ENCODE assay signal across 9 cellular contexts in the genomic region with DNA sequence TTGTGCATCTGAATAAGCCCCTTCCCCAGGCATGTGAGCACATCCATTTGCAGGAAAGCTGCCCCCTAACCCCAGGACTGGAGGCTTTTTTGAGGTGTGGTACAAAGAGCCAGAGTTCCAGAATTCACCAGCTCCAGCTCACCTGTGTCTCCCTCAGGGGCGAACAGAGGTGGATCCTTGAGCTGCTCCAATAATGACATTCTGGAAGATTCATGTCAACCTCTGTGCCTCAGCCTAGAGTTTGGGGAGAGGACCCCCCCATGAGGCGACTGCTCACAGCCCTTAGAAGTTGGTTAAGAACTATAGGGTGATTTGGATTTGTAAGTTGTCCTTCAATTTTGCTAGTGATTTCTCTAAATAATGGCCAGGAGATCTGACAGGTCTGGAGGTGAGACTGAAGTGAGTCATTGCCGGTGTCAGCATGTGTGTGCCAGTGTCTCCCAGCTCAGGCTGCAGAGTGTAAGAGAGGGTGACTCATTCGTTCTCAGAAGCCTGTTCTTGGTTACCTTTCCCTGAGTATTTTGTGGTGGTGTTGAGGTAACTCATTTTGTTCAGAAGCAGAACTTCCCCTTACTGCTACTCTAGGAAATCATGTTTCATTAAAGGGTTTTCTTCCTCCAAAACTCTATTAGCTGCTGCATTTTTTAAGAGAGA.
DNase-seq lines count a peak whose midpoint lies in the region; ATAC-seq and TF ChIP-seq lines count a peak whose summit lies in the region.
"Had no signal": no experiment of that assay in that cellular context is flagged by ENCODE, and none has a peak within 500 bp of the region (broad histone marks: within the 10 kb centered on the region; RNA-seq: fewer than 3 reads in every experiment).

No MANE protein-coding gene starts in this region.

- no peak overlapping the region for H3K4me3 Mint-ChIP-seq in stimulated activated naive B cell treated with anti-CD40 and anti-IgM and Interleukin-4, amounts not matched to agents 10 μg/mL and 1 μg/mL and 100 μg/mL, for 72 hours

- H3F3A ChIP-seq in SU-DHL-6 (ENCODE audit: insufficient read depth) = no peaks in the 10 kb centered on the region

- H3K27ac ChIP-seq in SU-DHL-6 (ENCODE audit: low read depth, low read length) = 0 out of 2 replicates have a peak overlapping the region, but pooled peaks have one; percentile 1
- H3K27ac ChIP-seq: C4-2B had no signal

- H3K27me3 Mint-ChIP-seq in stimulated activated naive B cell treated with anti-CD40 and anti-IgM and Interleukin-4, amounts not matched to agents 10 μg/mL and 1 μg/mL and 100 μg/mL, for 72 hours = peaks cover 30% of the 10 kb centered on the region in 2 donors

- no peaks in the 10 kb centered on the region for H3K79me2 ChIP-seq in SU-DHL-6 (ENCODE audit: insufficient read depth, low read length)

- H3K27ac Mint-ChIP-seq in stimulated activated naive B cell treated with anti-CD40 and anti-IgM and Interleukin-4, amounts not matched to agents 10 μg/mL and 1 μg/mL and 100 μg/mL, for 72 hours = peak overlapping the region; percentile 32

- peak; percentile 3 for DNase-seq in activated gamma-delta T cell treated with anti-CD3 and anti-CD28 coated beads, Interleukin-2, amount 50 U/mL, for 16 hours (ENCODE audit: low read depth)
- no peak for DNase-seq in activated gamma-delta T cell treated with Interleukin-2 at 50 U/mL for 16 hours
- DNase-seq in fibroblast of villous mesenchyme (ENCODE audit: low read depth) = peak; percentile 10
- DNase-seq in stimulated activated naive B cell treated with anti-CD40 and anti-IgM and Interleukin-4, amounts not matched to agents 10 μg/mL and 1 μg/mL and 100 μg/mL, for 72 hours = peak; percentile 41
- DNase-seq in inferior parietal cortex (ENCODE audit: extremely low spot score) = no peak
- DNase-seq in NCI-H1105 treated with DMSO at 0.1 percent for 48 hours (lab: John Stamatoyannopoulos, UW) = no peak

- H3K4me3 ChIP-seq in SU-DHL-6 (ENCODE audit: insufficient read depth, low read length, poor library complexity, severe bottlenecking) (no peak overlapping the region), fibroblast of villous mesenchyme (ENCODE audit: low read depth, low read length) (no peak overlapping the region)

- H3K27me3 ChIP-seq in SU-DHL-6 (ENCODE audit: low read length) = no peaks in the 10 kb centered on the region

- no peaks in the 10 kb centered on the region for H3K36me3 ChIP-seq in SU-DHL-6 (ENCODE audit: low read length)

- no peak overlapping the region for H3K9ac ChIP-seq in SU-DHL-6 (ENCODE audit: low read length)

- H3K9me3 Mint-ChIP-seq in stimulated activated naive B cell treated with anti-CD40 and anti-IgM and Interleukin-4, amounts not matched to agents 10 μg/mL and 1 μg/mL and 100 μg/mL, for 72 hours = no peaks in the 10 kb centered on the region

- no peaks in the 10 kb centered on the region for H3K36me3 Mint-ChIP-seq in stimulated activated naive B cell treated with anti-CD40 and anti-IgM and Interleukin-4, amounts not matched to agents 10 μg/mL and 1 μg/mL and 100 μg/mL, for 72 hours

- no peak overlapping the region for H3K4me2 ChIP-seq in SU-DHL-6 (ENCODE audit: low read depth, low read length, poor library complexity, severe bottlenecking)

- no peak overlapping the region for H2AFZ ChIP-seq in SU-DHL-6 (ENCODE audit: low read depth, low read length, severe bottlenecking)

- no peaks in the 10 kb centered on the region for H3K9me2 ChIP-seq in SU-DHL-6 (replicated peaks; ENCODE audit: insufficient read depth, low read length)

- no peaks in the 10 kb centered on the region for H4K20me1 ChIP-seq in SU-DHL-6 (ENCODE audit: low read depth, low read length)

- H3K4me1 Mint-ChIP-seq in stimulated activated naive B cell treated with anti-CD40 and anti-IgM and Interleukin-4, amounts not matched to agents 10 μg/mL and 1 μg/mL and 100 μg/mL, for 72 hours = peaks cover 5 to 13% of the 10 kb centered on the region in 2 donors

- H3K9me3 ChIP-seq in SU-DHL-6 (ENCODE audit: insufficient read depth, low read length) = no peaks in the 10 kb centered on the region

- peak; percentile 94 for ATAC-seq in HG03066 (IDR thresholded peaks at IDR 0.05; ENCODE audit: low read depth, unreplicated experiment)
- ATAC-seq in stimulated activated naive B cell treated with anti-CD40 and anti-IgM and Interleukin-4, amounts not matched to agents 10 μg/mL and 1 μg/mL and 100 μg/mL, for 72 hours (replicated peaks) = peak; percentile 99 to 100

- TF ChIP-seq CTCF in SU-DHL-6 (IDR thresholded peaks at IDR 0.05; ENCODE audit: insufficient read depth, low read length, poor library complexity, severe bottlenecking) (no peak), fibroblast of villous mesenchyme (IDR thresholded peaks at IDR 0.05; ENCODE audit: insufficient read depth, low read depth, low read length) (no peak)

Comparison
In these comparisons a context has a peak if more than half of its experiments do, and no peak if none do; other contexts are left out.
1. DNase-seq: peak in activated gamma-delta T cell treated with anti-CD3 and anti-CD28 coated beads, Interleukin-2, amount 50 U/mL, for 16 hours (single experiment), fibroblast of villous mesenchyme (single experiment) and stimulated activated naive B cell treated with anti-CD40 and anti-IgM and Interleukin-4, amounts not matched to agents 10 μg/mL and 1 μg/mL and 100 μg/mL, for 72 hours (single experiment); none in activated gamma-delta T cell treated with Interleukin-2 at 50 U/mL for 16 hours (single experiment), inferior parietal cortex (single experiment) and NCI-H1105 treated with DMSO at 0.1 percent for 48 hours (single experiment).